Comparison of ENCODE assay signal across 34 cellular contexts in the genomic region with DNA sequence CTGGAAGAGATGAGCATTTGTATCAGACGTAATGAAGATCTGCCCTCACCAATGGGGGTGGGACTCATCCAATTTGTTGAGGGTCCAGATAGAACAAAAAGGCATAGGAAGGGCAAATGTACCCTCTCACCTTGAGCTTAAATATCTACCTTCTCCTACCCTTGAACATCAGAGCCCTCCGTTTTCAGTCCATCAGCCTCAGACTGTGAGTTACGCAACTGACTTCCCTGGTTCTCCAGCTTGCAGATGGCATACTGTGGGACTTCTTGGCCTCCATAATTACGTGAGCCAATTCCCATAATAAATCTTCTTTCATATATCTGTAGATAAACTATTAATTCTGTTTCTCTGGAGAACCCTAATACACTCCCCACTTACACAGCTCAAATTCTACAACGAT. TPM values are rescaled to one million over a fixed set of nuclear protein-coding genes. Genes with fewer than 3 reads are reported as not detected.
"Had no signal": no experiment of that assay in that cellular context is flagged by ENCODE, and none has a peak within 500 bp of the region (broad histone marks: within the 10 kb centered on the region; RNA-seq: fewer than 3 reads in every experiment).

No MANE protein-coding gene starts in this region.

- ATAC-seq: activated CD4-positive, CD25-positive, alpha-beta regulatory T cell treated with anti-CD3 and anti-CD28 coated beads, Interleukin-2, amount 50 U/mL, for 24 hours; activated CD8-positive, alpha-beta T cell treated with anti-CD3 and anti-CD28 coated beads for 36 hours; activated T-cell treated with anti-CD3 and anti-CD28 coated beads, Interleukin-2, amount 50 U/mL, for 4 hours; activated T-helper 17 cell treated with anti-CD3 and anti-CD28 coated beads, Interleukin-2, amount 50 U/mL, for 72 hours; esophagus mucosa; gastrocnemius medialis; heart left ventricle; T-helper 17 cell had no signal

- H3K27me3 Mint-ChIP-seq: activated B cell treated with CpG ODN at 0.5 μM for 24 hours; central memory CD8-positive, alpha-beta T cell; dendritic cell treated with granulocyte-macrophage colony-stimulating factor and Interleukin-4, amounts not matched to agents 40 ng/mL and 50 ng/mL, for 4 days had no signal

- H3K36me3 ChIP-seq: brain microvascular endothelial cell, gastrocnemius medialis, heart left ventricle, WERI-Rb-1 had no signal

- H3K27ac Mint-ChIP-seq: activated B cell treated with CpG ODN at 0.5 μM for 24 hours; activated CD8-positive, alpha-beta T cell treated with anti-CD3 and anti-CD28 coated beads for 36 hours; activated naive CD8-positive, alpha-beta T cell; activated T-helper 17 cell treated with anti-CD3 and anti-CD28 coated beads, Interleukin-2, amount 50 U/mL, for 72 hours; dendritic cell treated with granulocyte-macrophage colony-stimulating factor and Interleukin-4, amounts not matched to agents 40 ng/mL and 50 ng/mL, for 4 days; endodermal cell; T-helper 17 cell; T-helper 2 cell treated with Interferon-gamma antibody and Interleukin-4, amounts not matched to agents 5 μg/mL and 100 μg/mL, for 36 hours had no signal

- H3K9me3 ChIP-seq: gastrocnemius medialis, heart left ventricle had no signal

- H3K27me3 ChIP-seq: brain microvascular endothelial cell, dorsolateral prefrontal cortex, gastrocnemius medialis, heart left ventricle had no signal

- H3K4me1 Mint-ChIP-seq: activated B cell treated with CpG ODN at 0.5 μM for 24 hours; activated T-helper 17 cell treated with anti-CD3 and anti-CD28 coated beads, Interleukin-2, amount 50 U/mL, for 72 hours; central memory CD8-positive, alpha-beta T cell; T-helper 17 cell had no signal

- DNase-seq: activated B cell treated with CpG ODN at 0.5 μM for 24 hours; activated CD4-positive, alpha-beta T cell treated with anti-CD3 and anti-CD28 coated beads for 48 hours; activated CD4-positive, alpha-beta T cell treated with anti-CD3 and anti-CD28 coated beads, Interleukin-2, amount 50 U/mL, for 1 hour; activated CD4-positive, alpha-beta T cell treated with anti-CD3 and anti-CD28 coated beads, Interleukin-2, amount 50 U/mL, for 48 hours; activated CD8-positive, alpha-beta memory T cell treated with anti-CD3 and anti-CD28 coated beads for 24 hours; activated CD8-positive, alpha-beta T cell treated with anti-CD3 and anti-CD28 coated beads for 36 hours; activated effector memory CD4-positive, alpha-beta T cell treated with Interleukin-2 at 50 U/mL for 16 hours; activated gamma-delta T cell treated with Interleukin-2 at 50 U/mL for 16 hours; activated naive CD4-positive, alpha-beta T cell treated with anti-CD3 and anti-CD28 coated beads, Interleukin-2, amount 50 U/mL, for 16 hours; activated naive CD4-positive, alpha-beta T cell treated with Interleukin-2 at 50 U/mL for 16 hours; activated T-cell treated with anti-CD3 and anti-CD28 coated beads, Interleukin-2, amount 50 U/mL, for 4 hours; amniotic stem cell; anterior cingulate cortex; dorsolateral prefrontal cortex; effector memory CD4-positive, alpha-beta T cell; endodermal cell; foreskin fibroblast; gastrocnemius medialis; glutamatergic neuron; heart left ventricle; T-helper 17 cell; T1000; WERI-Rb-1 had no signal

- FAIRE-seq: astrocyte, bronchial epithelial cell had no signal

- H3K4me1 ChIP-seq: gastrocnemius medialis had no signal

- H3K4me3 Mint-ChIP-seq: activated B cell treated with CpG ODN at 0.5 μM for 24 hours; activated CD8-positive, alpha-beta T cell treated with anti-CD3 and anti-CD28 coated beads for 36 hours; activated naive CD8-positive, alpha-beta T cell; activated T-cell treated with anti-CD3 and anti-CD28 coated beads, Interleukin-2, amount 50 U/mL, for 4 hours; activated T-helper 17 cell treated with anti-CD3 and anti-CD28 coated beads, Interleukin-2, amount 50 U/mL, for 72 hours; central memory CD8-positive, alpha-beta T cell; dendritic cell treated with granulocyte-macrophage colony-stimulating factor and Interleukin-4, amounts not matched to agents 40 ng/mL and 50 ng/mL, for 4 days; endodermal cell; T-helper 17 cell; T-helper 2 cell treated with Interferon-gamma antibody and Interleukin-4, amounts not matched to agents 5 μg/mL and 100 μg/mL, for 36 hours had no signal

- H3K27ac ChIP-seq: brain microvascular endothelial cell, dorsolateral prefrontal cortex, gastrocnemius medialis, WERI-Rb-1 had no signal

- H3K4me3 ChIP-seq: coronary artery, dorsolateral prefrontal cortex, gastrocnemius medialis, heart left ventricle had no signal

- H3K36me3 Mint-ChIP-seq: activated naive CD8-positive, alpha-beta T cell had no signal

- H3K9me3 Mint-ChIP-seq: activated B cell treated with CpG ODN at 0.5 μM for 24 hours; activated CD8-positive, alpha-beta T cell treated with anti-CD3 and anti-CD28 coated beads for 36 hours; activated T-helper 17 cell treated with anti-CD3 and anti-CD28 coated beads, Interleukin-2, amount 50 U/mL, for 72 hours; dendritic cell treated with granulocyte-macrophage colony-stimulating factor and Interleukin-4, amounts not matched to agents 40 ng/mL and 50 ng/mL, for 4 days; endodermal cell; T-helper 2 cell treated with Interferon-gamma antibody and Interleukin-4, amounts not matched to agents 5 μg/mL and 100 μg/mL, for 36 hours had no signal

RNA-seq across cellular contexts. Expression of a gene that starts 56.5 kb away (rescaled TPM):
- total RNA-seq: activated T-helper 17 cell treated with anti-CD3 and anti-CD28 coated beads, Interleukin-2, amount 50 U/mL, for 72 hours had no signal
